23 cellular contexts compared by ENCODE assay signal in genomic region chr2:3968736-3969135, GRCh38.
DNase-seq lines count a peak whose midpoint lies in the region; ATAC-seq and TF ChIP-seq lines count a peak whose summit lies in the region.
"Had no signal": no experiment of that assay in that cellular context is flagged by ENCODE, and none has a peak within 500 bp of the region (broad histone marks: within the 10 kb centered on the region; RNA-seq: fewer than 3 reads in every experiment).

No MANE protein-coding gene starts in this region.

- no peak for ATAC-seq in lung (ENCODE audit: insufficient read depth, low FRiP score)
- ATAC-seq in esophagus mucosa: no peak
- ATAC-seq: A549 had no signal

- no peak for DNase-seq in activated naive CD4-positive, alpha-beta T cell treated with anti-CD3 and anti-CD28 coated beads, Interleukin-2, amount 10 ng/mL, durations not matched to agents 7 days and 5 days
- no peak for DNase-seq in activated naive CD4-positive, alpha-beta T cell (lab: John Stamatoyannopoulos, UW)
- DNase-seq in lung (ENCODE audit: low spot score): peak; percentile 26
- no peak for DNase-seq in nephron progenitor cell
- no peak for DNase-seq in smooth muscle cell (lab: John Stamatoyannopoulos, UW; ENCODE audit: unreplicated experiment)
- no peak for DNase-seq in GOT3 (lab: John Stamatoyannopoulos, UW)
- DNase-seq in type B pancreatic cell (ENCODE audit: extremely low spot score, unreplicated experiment): no peak
- DNase-seq: ACHN; AML-193; BE2C; CD4-positive, alpha-beta T cell; CD8-positive, alpha-beta memory T cell; DMS 273 treated with DMSO at 0.1 percent for 48 hours; DMS79; EL; GF-D8; H7; HCEC 1CT had no signal

- H3K27ac ChIP-seq in lung (ENCODE audit: low read depth in 1 of 2, low read length in 1 of 2) (no peak overlapping the region), smooth muscle cell (ENCODE audit: low read depth) (no peak overlapping the region)
- H3K27ac ChIP-seq: 22Rv1; A549; BLaER1 treated with 17β-estradiol and CSF1 and Interleukin-3, amounts not matched to agents 10 nM and 100 nM had no signal

- H3K36me3 Mint-ChIP-seq in activated naive CD4-positive, alpha-beta T cell treated with anti-CD3 and anti-CD28 coated beads, Interleukin-2, amount 10 ng/mL, durations not matched to agents 7 days and 5 days: no peaks in the 10 kb centered on the region
- H3K36me3 Mint-ChIP-seq in nephron progenitor cell (ENCODE audit: low read depth) (no peaks in the 10 kb centered on the region), type B pancreatic cell (no peaks in the 10 kb centered on the region)
- H3K36me3 Mint-ChIP-seq: CD14-positive monocyte; CD8-positive, alpha-beta memory T cell had no signal

- no peak overlapping the region for H3K4me3 ChIP-seq in lung
- H3K4me3 ChIP-seq in smooth muscle cell: no peak overlapping the region
- H3K4me3 ChIP-seq: A549; BLaER1 treated with 17β-estradiol and CSF1 and Interleukin-3, amounts not matched to agents 10 nM and 100 nM had no signal

- no peak overlapping the region for H3K9ac ChIP-seq in smooth muscle cell (ENCODE audit: low read depth)
- H3K9ac ChIP-seq: BLaER1 treated with 17β-estradiol and CSF1 and Interleukin-3, amounts not matched to agents 10 nM and 100 nM had no signal

- 66 to 81% methylated on average over 6 of the region's 6 CpGs for WGBS in lung, 2 donors
- WGBS in smooth muscle cell (ENCODE audit: low lambda C conversion rate): 70% methylated on average over 6 of the region's 6 CpGs

- no peak overlapping the region for H2AFZ ChIP-seq in smooth muscle cell (ENCODE audit: low read depth)

- peak overlapping the region; percentile 22 for H3K4me2 ChIP-seq in smooth muscle cell
- H3K4me2 ChIP-seq: A549; BLaER1 treated with 17β-estradiol and CSF1 and Interleukin-3, amounts not matched to agents 10 nM and 100 nM had no signal

- H3K9me3 ChIP-seq in lung (ENCODE audit: control insufficient read depth in 2 of 2, insufficient read depth in 1 of 2, low read length in 1 of 2) (peaks cover 0 to 4% of the 10 kb centered on the region in 2 donors), smooth muscle cell (replicated peaks; ENCODE audit: low read depth) (no peaks in the 10 kb centered on the region)
- H3K9me3 ChIP-seq: BE2C had no signal

- H3K27me3 ChIP-seq in lung (ENCODE audit: control insufficient read depth, insufficient read depth) (no peaks in the 10 kb centered on the region), smooth muscle cell (ENCODE audit: low read depth) (no peaks in the 10 kb centered on the region)
- H3K27me3 ChIP-seq: BE2C; BLaER1 treated with 17β-estradiol and CSF1 and Interleukin-3, amounts not matched to agents 10 nM and 100 nM had no signal

- no peaks in the 10 kb centered on the region for H3K79me2 ChIP-seq in smooth muscle cell (ENCODE audit: low read depth)

- TF ChIP-seq CTCF in lung (IDR thresholded peaks at IDR 0.05; ENCODE audit: control extremely low read depth, extremely low read depth) (no peak), nephron progenitor cell (IDR thresholded peaks at IDR 0.05) (no peak), smooth muscle cell (IDR thresholded peaks at IDR 0.05; ENCODE audit: borderline replicate concordance, insufficient read depth, poor library complexity, severe bottlenecking) (no peak), type B pancreatic cell (conservative IDR thresholded peaks at IDR 0.05) (no peak)

- no peaks in the 10 kb centered on the region for H3K4me1 ChIP-seq in lung (ENCODE audit: control insufficient read depth in 2 of 2, insufficient read depth in 2 of 2, low read length in 2 of 2)
- H3K4me1 ChIP-seq in smooth muscle cell (ENCODE audit: low read depth): no peaks in the 10 kb centered on the region
- H3K4me1 ChIP-seq: A549, BE2C had no signal

- no peaks in the 10 kb centered on the region for H3F3A ChIP-seq in smooth muscle cell (ENCODE audit: low read depth)

- no peak overlapping the region for H3K4me3 Mint-ChIP-seq in activated naive CD4-positive, alpha-beta T cell treated with anti-CD3 and anti-CD28 coated beads, Interleukin-2, amount 10 ng/mL, durations not matched to agents 7 days and 5 days
- no peak overlapping the region for H3K4me3 Mint-ChIP-seq in nephron progenitor cell
- no peak overlapping the region for H3K4me3 Mint-ChIP-seq in type B pancreatic cell
- H3K4me3 Mint-ChIP-seq: CD14-positive monocyte; CD4-positive, alpha-beta T cell; CD8-positive, alpha-beta memory T cell had no signal

- H3K27me3 Mint-ChIP-seq in activated naive CD4-positive, alpha-beta T cell treated with anti-CD3 and anti-CD28 coated beads, Interleukin-2, amount 10 ng/mL, durations not matched to agents 7 days and 5 days: no peaks in the 10 kb centered on the region
- H3K27me3 Mint-ChIP-seq in nephron progenitor cell (ENCODE audit: low read depth, poor library complexity) (peaks cover 2% of the 10 kb centered on the region), type B pancreatic cell (no peaks in the 10 kb centered on the region)

- no peaks in the 10 kb centered on the region for H3K4me1 Mint-ChIP-seq in activated naive CD4-positive, alpha-beta T cell treated with anti-CD3 and anti-CD28 coated beads, Interleukin-2, amount 10 ng/mL, durations not matched to agents 7 days and 5 days
- H3K4me1 Mint-ChIP-seq in nephron progenitor cell (no peaks in the 10 kb centered on the region), type B pancreatic cell (ENCODE audit: unreplicated experiment) (no peaks in the 10 kb centered on the region)
- H3K4me1 Mint-ChIP-seq: CD14-positive monocyte; CD8-positive, alpha-beta memory T cell had no signal

- CTCF ChIA-PET in activated naive CD4-positive, alpha-beta T cell treated with anti-CD3 and anti-CD28 coated beads, Interleukin-2, amount 10 ng/mL, durations not matched to agents 7 days and 5 days (lab: Charles Lee): no interaction called here

- peak overlapping the region; percentile 21 for H3K27ac Mint-ChIP-seq in activated naive CD4-positive, alpha-beta T cell treated with anti-CD3 and anti-CD28 coated beads, Interleukin-2, amount 10 ng/mL, durations not matched to agents 7 days and 5 days
- H3K27ac Mint-ChIP-seq in nephron progenitor cell (peak overlapping the region; percentile 68), type B pancreatic cell (no peak overlapping the region)
- H3K27ac Mint-ChIP-seq: CD14-positive monocyte; CD4-positive, alpha-beta T cell; CD8-positive, alpha-beta memory T cell had no signal

- no peaks in the 10 kb centered on the region for H3K9me3 Mint-ChIP-seq in activated naive CD4-positive, alpha-beta T cell treated with anti-CD3 and anti-CD28 coated beads, Interleukin-2, amount 10 ng/mL, durations not matched to agents 7 days and 5 days
- H3K9me3 Mint-ChIP-seq in nephron progenitor cell (no peaks in the 10 kb centered on the region), type B pancreatic cell (no peaks in the 10 kb centered on the region)
- H3K9me3 Mint-ChIP-seq: CD4-positive, alpha-beta T cell had no signal

- H3K36me3 ChIP-seq in lung (ENCODE audit: control insufficient read depth in 2 of 2, insufficient read depth in 2 of 2, low read length in 2 of 2) (no peaks in the 10 kb centered on the region), smooth muscle cell (ENCODE audit: low read depth) (no peaks in the 10 kb centered on the region)
- H3K36me3 ChIP-seq: BE2C; BLaER1 treated with 17β-estradiol and CSF1 and Interleukin-3, amounts not matched to agents 10 nM and 100 nM had no signal

- H4K20me1 ChIP-seq in smooth muscle cell (ENCODE audit: low read depth): no peaks in the 10 kb centered on the region
- H4K20me1 ChIP-seq: BLaER1 treated with 17β-estradiol and CSF1 and Interleukin-3, amounts not matched to agents 10 nM and 100 nM had no signal
